Comparison of ENCODE assay signal across 6 cellular contexts in genomic region chr10:83007521-83007920, GRCh38.
"Had no signal": no experiment of that assay in that cellular context is flagged by ENCODE, and none has a peak within 500 bp of the region (broad histone marks: within the 10 kb centered on the region; RNA-seq: fewer than 3 reads in every experiment).

No MANE protein-coding gene starts in this region.

- ATAC-seq: HepG2, K562 had no signal

- H3K4me3 ChIP-seq: K562 had no signal

- H3K27ac ChIP-seq: HL-60 had no signal

- DNase-seq: IMR-90, KBM-7, KG1 had no signal
